8 cellular contexts compared by ENCODE assay signal in the genomic region with DNA sequence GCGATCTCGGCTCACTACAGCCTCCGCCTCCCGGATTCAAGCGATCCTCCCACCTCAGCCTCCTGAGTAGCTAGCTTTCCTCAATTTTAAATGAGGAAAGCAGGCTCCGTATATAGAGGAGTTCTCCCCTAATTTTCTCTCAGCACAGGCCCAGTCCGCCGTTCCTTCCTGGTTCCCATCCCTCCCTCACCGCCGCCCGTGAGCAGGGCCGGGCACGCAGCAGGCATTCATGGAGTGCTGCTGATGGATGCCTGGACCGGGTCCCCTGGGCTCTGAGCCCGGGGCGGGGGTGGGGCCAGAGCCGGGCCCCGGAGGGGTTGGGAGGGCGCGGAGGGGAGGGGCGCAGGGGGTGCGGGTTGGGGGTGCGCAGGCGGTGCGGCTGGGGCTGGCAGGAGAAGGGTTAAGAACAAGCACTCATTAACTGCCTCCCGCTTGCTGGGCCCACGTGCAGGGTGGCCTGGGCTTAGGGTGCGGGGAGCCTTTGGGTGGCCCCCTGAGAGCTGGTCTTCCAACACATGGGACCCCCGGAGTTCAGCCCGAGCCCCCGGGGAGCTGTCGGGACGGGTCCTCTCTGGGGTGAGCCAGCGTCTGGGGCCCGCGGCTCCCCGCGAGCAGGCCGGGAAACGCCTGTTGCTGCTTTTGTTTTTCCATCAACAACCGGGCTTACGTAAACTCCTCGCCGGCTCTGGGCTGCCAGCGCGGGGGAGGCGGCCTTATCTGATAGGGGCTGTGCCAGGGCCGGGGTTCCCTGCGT. TPM values are rescaled to one million over a fixed set of nuclear protein-coding genes. Genes with fewer than 3 reads are reported as not detected.
DNase-seq lines count a peak whose midpoint lies in the region; ATAC-seq, FAIRE-seq and TF ChIP-seq lines count a peak whose summit lies in the region.

No MANE protein-coding gene starts in this region.

- H3K4me3 Mint-ChIP-seq in type B pancreatic cell: no peak overlapping the region
- no peak overlapping the region for H3K4me3 Mint-ChIP-seq in CD8-positive, alpha-beta T cell

- peak overlapping the region; percentile 93 for H3K4me2 ChIP-seq in HepG2 (ENCODE audit: low read depth, low read length)

- 15% methylated on average over 14 of the region's 49 CpGs for WGBS in HepG2 (ENCODE audit: low lambda C conversion rate)

- intact Hi-C loops in Right ventricle myocardium inferior (cut with DNase I): no loop called here
- intact Hi-C loops in cardiac septum (cut with DNase I): loop anchor here (10.0 kb wide), 1 partner anchor 320 kb away; no protein-coding TSS in a partner anchor
- intact Hi-C loops in HepG2 (cut with micrococcal nuclease; ENCODE audit: unreplicated experiment): no loop called here
- intact Hi-C loops in vagina (cut with DNase I): loop anchor here (10.0 kb wide), 1 partner anchor 500 kb away; no protein-coding TSS in a partner anchor
- intact Hi-C loops in CD8-positive, alpha-beta T cell (cut with DNase I, micrococcal nuclease): no loop called here

- no peak for TF ChIP-seq EP300 in HepG2 (IDR thresholded peaks at IDR 0.05; ENCODE audit: low read depth in 2 of 2, low read length in 2 of 2)
- no peak for TF ChIP-seq EP300 in HepG2 (CRISPR knock-in tag; IDR thresholded peaks at IDR 0.05; ENCODE audit: borderline replicate concordance)

- H3K9ac ChIP-seq in HepG2 (ENCODE audit: insufficient read depth, low read depth, low read length): peak overlapping the region; percentile 43; the same call in 1 of the 2 replicates

- H3K27ac Mint-ChIP-seq in type B pancreatic cell: no peak overlapping the region
- H3K27ac Mint-ChIP-seq in CD8-positive, alpha-beta T cell: no peak overlapping the region

- H3K9me3 ChIP-seq in HepG2 (ENCODE audit: low read length) (no peaks in the 10 kb centered on the region), vagina (no peaks in the 10 kb centered on the region)
- H3K9me3 ChIP-seq in CD8-positive, alpha-beta T cell (ENCODE audit: low read length): no peaks in the 10 kb centered on the region

- H3K4me1 ChIP-seq in HepG2 (ENCODE audit: insufficient read depth, low read length) (peaks cover 40% of the 10 kb centered on the region), vagina (peaks cover 37% of the 10 kb centered on the region)
- peaks cover 7% of the 10 kb centered on the region for H3K4me1 ChIP-seq in CD8-positive, alpha-beta T cell (ENCODE audit: insufficient read depth, low read length)

- in situ Hi-C loops in HepG2 (cut with HindIII; ENCODE audit: extremely low pct_ligation_motif_present, low pct_unique_long_range_greater_than_20kb): loop anchor here (25.0 kb wide), 1 partner anchor 633 kb away; no protein-coding TSS in a partner anchor

- TF ChIP-seq CTCF in bronchial epithelial cell (IDR thresholded peaks at IDR 0.05; ENCODE audit: insufficient read depth, low read length, severe bottlenecking): no peak
- no peak for TF ChIP-seq CTCF in HepG2 (CRISPR knock-in tag; IDR thresholded peaks at IDR 0.05)
- TF ChIP-seq CTCF in vagina (IDR thresholded peaks at IDR 0.05): no peak
- no peak for TF ChIP-seq CTCF in type B pancreatic cell (conservative IDR thresholded peaks at IDR 0.05)
- TF ChIP-seq CTCF in CD8-positive, alpha-beta T cell (IDR thresholded peaks at IDR 0.05): no peak

- CTCF ChIA-PET in HepG2 (lab: Yijun Ruan, JAX; ENCODE audit: low intra/inter-chr PET ratio, low total read pairs): no interaction called here
- CTCF ChIA-PET in CD8-positive, alpha-beta T cell (lab: Charles Lee): no interaction called here

- H3K27ac ChIP-seq in HepG2 (ENCODE audit: extremely low read length, insufficient read depth, low read length) (no peak overlapping the region), vagina (peak overlapping the region; percentile 5)
- H3K27ac ChIP-seq in CD8-positive, alpha-beta T cell (ENCODE audit: low read depth, low read length): no peak overlapping the region

- peaks cover 24% of the 10 kb centered on the region for H3K27me3 ChIP-seq in bronchial epithelial cell (ENCODE audit: control insufficient read depth, insufficient read depth, low read length)
- H3K27me3 ChIP-seq in HepG2 (ENCODE audit: control insufficient read depth in 1 of 2, insufficient read depth in 2 of 2, low read length in 2 of 2): peaks cover 4 to 46% of the 10 kb centered on the region in 2 experiments; a peak in 4 of 5 replicates
- no peaks in the 10 kb centered on the region for H3K27me3 ChIP-seq in vagina
- peaks cover 6% of the 10 kb centered on the region for H3K27me3 ChIP-seq in CD8-positive, alpha-beta T cell (ENCODE audit: insufficient read depth, low read length)

- H3K27me3 Mint-ChIP-seq in type B pancreatic cell: peaks cover 79% of the 10 kb centered on the region
- H3K27me3 Mint-ChIP-seq in CD8-positive, alpha-beta T cell (ENCODE audit: low read depth): peaks cover 55% of the 10 kb centered on the region

- no peak for TF ChIP-seq RAD21 in HepG2 (CRISPR knock-in tag; IDR thresholded peaks at IDR 0.05)

- no peaks in the 10 kb centered on the region for H3K9me3 Mint-ChIP-seq in type B pancreatic cell
- no peaks in the 10 kb centered on the region for H3K9me3 Mint-ChIP-seq in CD8-positive, alpha-beta T cell

- TF ChIP-seq POLR2A in HepG2 (IDR thresholded peaks at IDR 0.05; ENCODE audit: insufficient read depth in 1 of 2, low read depth in 2 of 2, low read length in 2 of 2) (no peak), vagina (IDR thresholded peaks at IDR 0.05) (no peak)

- no TSS peak for BruUV-seq in HepG2 (replicated peaks; lab: Mats Ljungman, UMichigan)

- ATAC-seq in Right ventricle myocardium inferior: peak; percentile 83
- ATAC-seq in HepG2: peak; percentile 45
- no peak for ATAC-seq in GM21423 (IDR thresholded peaks at IDR 0.05; ENCODE audit: unreplicated experiment)
- no peak for ATAC-seq in CD8-positive, alpha-beta T cell

- H3K4me3 ChIP-seq in bronchial epithelial cell (ENCODE audit: low read depth, low read length) (peak overlapping the region; percentile 23), HepG2 (replicated peaks in 1 of 3; ENCODE audit: insufficient read depth in 1 of 3, low read depth in 2 of 3, low read length in 3 of 3) (peak overlapping the region; percentile 48 to 74 (median 61)), vagina (peak overlapping the region; percentile 43 to 45)
- no peak overlapping the region for H3K4me3 ChIP-seq in CD8-positive, alpha-beta T cell (ENCODE audit: low read depth, low read length)

- peaks cover 3% of the 10 kb centered on the region for H3K4me1 Mint-ChIP-seq in type B pancreatic cell (ENCODE audit: unreplicated experiment)
- H3K4me1 Mint-ChIP-seq in CD8-positive, alpha-beta T cell (ENCODE audit: low read depth): peaks cover 13% of the 10 kb centered on the region

- H2AFZ ChIP-seq in HepG2 (ENCODE audit: low read length): no peak overlapping the region

- POLR2A ChIA-PET in HepG2 (lab: Yijun Ruan, JAX): no interaction called here
- POLR2A ChIA-PET in CD8-positive, alpha-beta T cell (lab: Charles Lee): no interaction called here

- no peaks in the 10 kb centered on the region for H3K36me3 Mint-ChIP-seq in type B pancreatic cell
- no peaks in the 10 kb centered on the region for H3K36me3 Mint-ChIP-seq in CD8-positive, alpha-beta T cell

- H3K36me3 ChIP-seq in bronchial epithelial cell (ENCODE audit: control insufficient read depth, insufficient read depth, low read length): no peaks in the 10 kb centered on the region
- no peaks in the 10 kb centered on the region for H3K36me3 ChIP-seq in HepG2 (replicated peaks in 1 of 2; ENCODE audit: control insufficient read depth in 1 of 2, insufficient read depth in 2 of 2, low read length in 2 of 2)
- no peaks in the 10 kb centered on the region for H3K36me3 ChIP-seq in vagina
- H3K36me3 ChIP-seq in CD8-positive, alpha-beta T cell (ENCODE audit: insufficient read depth, low read length): no peaks in the 10 kb centered on the region

- FAIRE-seq in bronchial epithelial cell (lab: Jason Lieb, UNC) (no peak), HepG2 (lab: Jason Lieb, UNC) (no peak)

- H4K20me1 ChIP-seq in HepG2 (ENCODE audit: insufficient read depth, low read length): no peaks in the 10 kb centered on the region

- DNase-seq in Right ventricle myocardium inferior (ENCODE audit: missing footprints): peak; percentile 84
- DNase-seq in cardiac septum (ENCODE audit: low spot score): no peak
- DNase-seq in bronchial epithelial cell (ENCODE audit: low read depth): no peak
- no peak for DNase-seq in HepG2 (ENCODE audit: low spot score)
- no peak for DNase-seq in vagina (ENCODE audit: extremely low spot score in 2 of 2)
- no peak for DNase-seq in type B pancreatic cell (ENCODE audit: extremely low spot score, unreplicated experiment)
- DNase-seq in CD8-positive, alpha-beta T cell: no peak

- H3K79me2 ChIP-seq in HepG2 (ENCODE audit: insufficient read depth, low read length): no peaks in the 10 kb centered on the region

RNA-seq across cellular contexts. Expression of a gene that starts 33.7 kb away (rescaled TPM):
- not detected for total RNA-seq in Right ventricle myocardium inferior
- total RNA-seq in cardiac septum: 0.19 TPM
- not detected in 2 replicates for total RNA-seq in bronchial epithelial cell
- total RNA-seq in HepG2 (2016; rRNA removed; fragmentation: Illumina TruSeq; extraction: Trizol): not detected in 2 replicates
- total RNA-seq in HepG2 (2016; cell fraction: cytosol; rRNA removed; fragmentation: Illumina TruSeq; extraction: Trizol; ENCODE audit: low read depth): not detected in 2 replicates
- total RNA-seq in HepG2 (2016; cell fraction: insoluble cytoplasmic fraction; rRNA removed; fragmentation: Illumina TruSeq; extraction: Trizol): not detected in 2 replicates
- total RNA-seq in HepG2 (2016; cell fraction: membrane; rRNA removed; fragmentation: Illumina TruSeq; extraction: Trizol): not detected in 2 replicates
- not detected in 2 replicates for total RNA-seq in HepG2 (2016; cell fraction: nucleus; rRNA removed; fragmentation: Illumina TruSeq; extraction: Trizol)
- polyA plus RNA-seq in HepG2 (2011; rRNA removed): not detected in 2 replicates
- polyA plus RNA-seq in HepG2 (2011; cell fraction: cytosol; rRNA removed): not detected in 2 replicates
- polyA plus RNA-seq in HepG2 (2011; cell fraction: nucleus; rRNA removed): 0.12 TPM in 1 of 2 replicates, not detected in the other
- polyA plus RNA-seq in HepG2 (2012): not detected in 2 replicates
- polyA plus RNA-seq in HepG2 (2016; cell fraction: cytosol; fragmentation: Illumina TruSeq; extraction: Trizol; ENCODE audit: low read depth): not detected in 2 replicates
- polyA plus RNA-seq in HepG2 (2016; cell fraction: insoluble cytoplasmic fraction; fragmentation: Illumina TruSeq; extraction: Trizol; ENCODE audit: low read depth): not detected in 2 replicates
- polyA plus RNA-seq in HepG2 (2016; cell fraction: membrane; fragmentation: Illumina TruSeq; extraction: Trizol; ENCODE audit: low read depth): not detected in 2 replicates
- polyA plus RNA-seq in HepG2 (2016; cell fraction: nucleus; fragmentation: Illumina TruSeq; extraction: Trizol; ENCODE audit: insufficient read depth, low read depth): not detected in 2 replicates
- polyA minus RNA-seq in HepG2 (2011; rRNA and poly(A)+ RNA removed; ENCODE audit: low replicate concordance): 16.6 TPM in 1 of 2 replicates, not detected in the other
- 0.44 TPM in 1 of 2 replicates, not detected in the other for polyA minus RNA-seq in HepG2 (2011; cell fraction: cytosol; rRNA and poly(A)+ RNA removed)
- polyA minus RNA-seq in HepG2 (2011; cell fraction: nucleus; rRNA and poly(A)+ RNA removed): not detected in 2 replicates
- total RNA-seq in vagina: not detected
- total RNA-seq in type B pancreatic cell (ENCODE audit: low replicate concordance): 1.2 TPM in 1 of 2 replicates, not detected in the other
- not detected for total RNA-seq in CD8-positive, alpha-beta T cell

Comparison
In these comparisons a context has a peak if more than half of its experiments do, and no peak if none do; other contexts are left out.
1. intact Hi-C loops: an anchor here in cardiac septum (10.0 kb wide) and vagina (10.0 kb wide); none called in Right ventricle myocardium inferior, HepG2 and CD8-positive, alpha-beta T cell.
2. ATAC-seq: peak in Right ventricle myocardium inferior (single experiment) and HepG2 (single experiment); none in GM21423 (single experiment) and CD8-positive, alpha-beta T cell (single experiment).